8 cellular contexts compared by ENCODE assay signal in genomic region chr9:38393128-38393809, GRCh38. TPM values are rescaled to one million over a fixed set of nuclear protein-coding genes. Genes with fewer than 3 reads are reported as not detected.
DNase-seq lines count a peak whose midpoint lies in the region; ATAC-seq and TF ChIP-seq lines count a peak whose summit lies in the region.

No MANE protein-coding gene starts in this region.

- ATAC-seq in HG03342 (IDR thresholded peaks at IDR 0.05; ENCODE audit: unreplicated experiment): no peak

- H3K27me3 ChIP-seq in HL-60 (ENCODE audit: insufficient read depth, poor library complexity, severe bottlenecking) (no peaks in the 10 kb centered on the region), mucosa of stomach (ENCODE audit: control insufficient read depth, insufficient read depth, low read length) (no peaks in the 10 kb centered on the region)

- H3K9ac ChIP-seq in mucosa of stomach (ENCODE audit: low read length): peak overlapping the region; percentile 80

- peaks cover 17% of the 10 kb centered on the region for H3K4me1 ChIP-seq in mucosa of stomach (ENCODE audit: control insufficient read depth, insufficient read depth, low read length)

- TF ChIP-seq CTCF in GM12875 (IDR thresholded peaks at IDR 0.05; ENCODE audit: borderline replicate concordance, insufficient read depth, low read depth, low read length) (no peak), HL-60 (IDR thresholded peaks at IDR 0.05; ENCODE audit: insufficient read depth, low read length) (no peak), brain (conservative IDR thresholded peaks at IDR 0.05) (no peak)

- H3K27ac ChIP-seq in HL-60 (replicated peaks): peak overlapping the region; percentile 69

- peaks cover 4% of the 10 kb centered on the region for H3K27me3 Mint-ChIP-seq in brain

- H3K4me1 Mint-ChIP-seq in brain: peaks cover 60% of the 10 kb centered on the region

- peak overlapping the region; percentile 86 to 96 (median 93) for H3K4me3 Mint-ChIP-seq in brain

- peaks cover 0 to 2% (median 0%) of the 10 kb centered on the region in 5 experiments for H3K9me3 Mint-ChIP-seq in brain

- H3K9me3 ChIP-seq in mucosa of stomach (ENCODE audit: control insufficient read depth, low read length): no peaks in the 10 kb centered on the region

- DNase-seq in HL-60 (ENCODE audit: low read depth in 1 of 2, low spot score in 1 of 2): no peak
- no peak for DNase-seq in HK-2 (ENCODE audit: unreplicated experiment)
- no peak for DNase-seq in NCI-H446 treated with DMSO at 0.1 percent for 48 hours (lab: John Stamatoyannopoulos, UW)
- DNase-seq in UCSD-AML1 (lab: John Stamatoyannopoulos, UW; ENCODE audit: unreplicated experiment): no peak

- no peaks in the 10 kb centered on the region for H3K36me3 ChIP-seq in mucosa of stomach (ENCODE audit: control insufficient read depth, insufficient read depth, low read length)

- H3K4me3 ChIP-seq in GM12875 (ENCODE audit: low read depth, low read length) (peak overlapping the region; percentile 94), HL-60 (replicated peaks; ENCODE audit: insufficient read depth, low read length) (peak overlapping the region; percentile 92), mucosa of stomach (ENCODE audit: low read length) (peak overlapping the region; percentile 83)

- H3K27ac Mint-ChIP-seq in brain: peak overlapping the region; percentile 26 to 90 (median 78)

- H3K36me3 Mint-ChIP-seq in brain: peaks cover 32% of the 10 kb centered on the region

RNA-seq across cellular contexts. Expression of gene ALDH1B1, which starts 0.8 kb away (rescaled TPM):
- polyA plus RNA-seq in brain (ENCODE audit: insufficient read depth, low read depth, low replicate concordance): 19.7 TPM

RNA-seq across cellular contexts. Expression of gene IGFBPL1, which starts 31.0 kb away (rescaled TPM):
- 218 TPM for polyA plus RNA-seq in brain (ENCODE audit: insufficient read depth, low read depth, low replicate concordance)
